ENCODE assay signal across 8 cellular contexts in genomic region chr5:79512692-79513518, GRCh38. TPM values are rescaled to one million over a fixed set of nuclear protein-coding genes. Genes with fewer than 3 reads are reported as not detected.
DNase-seq lines count a peak whose midpoint lies in the region; ATAC-seq and TF ChIP-seq lines count a peak whose summit lies in the region.

No MANE protein-coding gene starts in this region.

- H2AFZ ChIP-seq in Loucy (ENCODE audit: low read length): peak overlapping the region; percentile 77

- TF ChIP-seq CTCF in Loucy (conservative IDR thresholded peaks at IDR 0.05; ENCODE audit: low read length) (no peak), ascending aorta (IDR thresholded peaks at IDR 0.05) (no peak)

- peak overlapping the region; percentile 85 for H3K4me3 Mint-ChIP-seq in T-helper 1 cell treated with Interleukin-12 subunit alpha and Interleukin-12 subunit beta and Interleukin-4 antibody, amounts not matched to agents 30 μg/mL and 1 μg/mL, for 36 hours
- peak overlapping the region; percentile 87 for H3K4me3 Mint-ChIP-seq in stimulated activated memory B cell treated with anti-CD40 and anti-IgM and Interleukin-4, amounts not matched to agents 10 μg/mL and 1 μg/mL and 100 μg/mL, for 72 hours

- no peaks in the 10 kb centered on the region for H3K9me3 ChIP-seq in Loucy (ENCODE audit: insufficient read depth, low read depth, low read length)
- no peaks in the 10 kb centered on the region for H3K9me3 ChIP-seq in ascending aorta
- no peaks in the 10 kb centered on the region for H3K9me3 ChIP-seq in iPS-20b (ENCODE audit: insufficient read depth, low read depth, low read length)

- intact Hi-C loops in ascending aorta (cut with DNase I): loop anchor here (5.0 to 10.0 kb wide), 7 partner anchors 276 to 1722 kb away; partner anchors contain the start of genes CKMT2, DHFR, JMY and MSH3

- H3K36me3 Mint-ChIP-seq in T-helper 1 cell treated with Interleukin-12 subunit alpha and Interleukin-12 subunit beta and Interleukin-4 antibody, amounts not matched to agents 30 μg/mL and 1 μg/mL, for 36 hours (ENCODE audit: low read depth): peaks cover 3% of the 10 kb centered on the region
- no peaks in the 10 kb centered on the region for H3K36me3 Mint-ChIP-seq in stimulated activated memory B cell treated with anti-CD40 and anti-IgM and Interleukin-4, amounts not matched to agents 10 μg/mL and 1 μg/mL and 100 μg/mL, for 72 hours

- H3K27me3 ChIP-seq in Loucy (ENCODE audit: insufficient read depth, low read length, poor library complexity, severe bottlenecking) (no peaks in the 10 kb centered on the region), ascending aorta (no peaks in the 10 kb centered on the region), iPS-20b (ENCODE audit: insufficient read depth, low read length) (peaks cover 8% of the 10 kb centered on the region; the same call in 1 of the 2 replicates)

- H3F3A ChIP-seq in Loucy (ENCODE audit: low read depth): peaks cover 7% of the 10 kb centered on the region; the same call in 1 of the 2 replicates

- H3K9me2 ChIP-seq in Loucy (replicated peaks; ENCODE audit: low read depth, low read length): no peaks in the 10 kb centered on the region

- no peak for ATAC-seq in stimulated activated memory B cell treated with anti-CD40 and anti-IgM and Interleukin-4, amounts not matched to agents 10 μg/mL and 1 μg/mL and 100 μg/mL, for 72 hours
- ATAC-seq in HG03354 (IDR thresholded peaks at IDR 0.05; ENCODE audit: poor library complexity, severe bottlenecking, unreplicated experiment): no peak

- peak overlapping the region; percentile 84 for H3K4me2 ChIP-seq in Loucy (ENCODE audit: low read depth, low read length, poor library complexity, severe bottlenecking)

- H3K4me1 ChIP-seq in Loucy (ENCODE audit: insufficient read depth, low read length, poor library complexity, severe bottlenecking): peaks cover 71% of the 10 kb centered on the region
- H3K4me1 ChIP-seq in ascending aorta: peaks cover 0 to 2% of the 10 kb centered on the region in 2 donors
- peaks cover 23% of the 10 kb centered on the region; the same call in 1 of the 2 replicates for H3K4me1 ChIP-seq in iPS-20b (ENCODE audit: insufficient read depth, low read length)

- peak overlapping the region; percentile 97 to 98 for H3K27ac ChIP-seq in ascending aorta
- H3K27ac ChIP-seq in iPS-20b (ENCODE audit: low read length): peak overlapping the region; percentile 13

- H3K4me3 ChIP-seq in Loucy (ENCODE audit: low read length, poor library complexity, severe bottlenecking) (peak overlapping the region; percentile 92), ascending aorta (peak overlapping the region; percentile 85 to 91), iPS-20b (ENCODE audit: low read length) (peak overlapping the region; percentile 89)

- H4K20me1 ChIP-seq in Loucy (ENCODE audit: insufficient read depth, low read length, poor library complexity, severe bottlenecking): peaks cover 11% of the 10 kb centered on the region

- peaks cover 30% of the 10 kb centered on the region for H3K4me1 Mint-ChIP-seq in T-helper 1 cell treated with Interleukin-12 subunit alpha and Interleukin-12 subunit beta and Interleukin-4 antibody, amounts not matched to agents 30 μg/mL and 1 μg/mL, for 36 hours (ENCODE audit: low read depth)
- H3K4me1 Mint-ChIP-seq in stimulated activated memory B cell treated with anti-CD40 and anti-IgM and Interleukin-4, amounts not matched to agents 10 μg/mL and 1 μg/mL and 100 μg/mL, for 72 hours: peaks cover 32% of the 10 kb centered on the region

- no peaks in the 10 kb centered on the region for H3K9me3 Mint-ChIP-seq in T-helper 1 cell treated with Interleukin-12 subunit alpha and Interleukin-12 subunit beta and Interleukin-4 antibody, amounts not matched to agents 30 μg/mL and 1 μg/mL, for 36 hours
- no peaks in the 10 kb centered on the region for H3K9me3 Mint-ChIP-seq in stimulated activated memory B cell treated with anti-CD40 and anti-IgM and Interleukin-4, amounts not matched to agents 10 μg/mL and 1 μg/mL and 100 μg/mL, for 72 hours

- peak overlapping the region; percentile 68 for H3K27ac Mint-ChIP-seq in T-helper 1 cell treated with Interleukin-12 subunit alpha and Interleukin-12 subunit beta and Interleukin-4 antibody, amounts not matched to agents 30 μg/mL and 1 μg/mL, for 36 hours
- peak overlapping the region; percentile 84 for H3K27ac Mint-ChIP-seq in stimulated activated memory B cell treated with anti-CD40 and anti-IgM and Interleukin-4, amounts not matched to agents 10 μg/mL and 1 μg/mL and 100 μg/mL, for 72 hours

- no peaks in the 10 kb centered on the region for H3K36me3 ChIP-seq in Loucy (ENCODE audit: insufficient read depth, low read length)
- no peaks in the 10 kb centered on the region for H3K36me3 ChIP-seq in ascending aorta
- no peaks in the 10 kb centered on the region for H3K36me3 ChIP-seq in iPS-20b (ENCODE audit: insufficient read depth, low read depth, low read length)

- H3K27me3 Mint-ChIP-seq in T-helper 1 cell treated with Interleukin-12 subunit alpha and Interleukin-12 subunit beta and Interleukin-4 antibody, amounts not matched to agents 30 μg/mL and 1 μg/mL, for 36 hours (ENCODE audit: low read depth): peaks cover 30% of the 10 kb centered on the region
- H3K27me3 Mint-ChIP-seq in stimulated activated memory B cell treated with anti-CD40 and anti-IgM and Interleukin-4, amounts not matched to agents 10 μg/mL and 1 μg/mL and 100 μg/mL, for 72 hours: no peaks in the 10 kb centered on the region

- H3K79me2 ChIP-seq in Loucy (ENCODE audit: insufficient read depth, low read length): peaks cover 41% of the 10 kb centered on the region

- peak overlapping the region; percentile 74 for H3K9ac ChIP-seq in Loucy (ENCODE audit: low read depth, low read length, poor library complexity, severe bottlenecking)
- peak overlapping the region; percentile 92 for H3K9ac ChIP-seq in iPS-20b (ENCODE audit: low read depth, low read length)

- DNase-seq in T-helper 1 cell (no peak), ascending aorta (ENCODE audit: low spot score in 2 of 2) (no peak)
- DNase-seq in effector CD8-positive, alpha-beta T cell (lab: John Stamatoyannopoulos, UW): no peak

RNA-seq across cellular contexts. Expression of gene HOMER1, which starts 1.0 kb away (rescaled TPM):
- 2.3 TPM for total RNA-seq in ascending aorta
